In the genomic region with DNA sequence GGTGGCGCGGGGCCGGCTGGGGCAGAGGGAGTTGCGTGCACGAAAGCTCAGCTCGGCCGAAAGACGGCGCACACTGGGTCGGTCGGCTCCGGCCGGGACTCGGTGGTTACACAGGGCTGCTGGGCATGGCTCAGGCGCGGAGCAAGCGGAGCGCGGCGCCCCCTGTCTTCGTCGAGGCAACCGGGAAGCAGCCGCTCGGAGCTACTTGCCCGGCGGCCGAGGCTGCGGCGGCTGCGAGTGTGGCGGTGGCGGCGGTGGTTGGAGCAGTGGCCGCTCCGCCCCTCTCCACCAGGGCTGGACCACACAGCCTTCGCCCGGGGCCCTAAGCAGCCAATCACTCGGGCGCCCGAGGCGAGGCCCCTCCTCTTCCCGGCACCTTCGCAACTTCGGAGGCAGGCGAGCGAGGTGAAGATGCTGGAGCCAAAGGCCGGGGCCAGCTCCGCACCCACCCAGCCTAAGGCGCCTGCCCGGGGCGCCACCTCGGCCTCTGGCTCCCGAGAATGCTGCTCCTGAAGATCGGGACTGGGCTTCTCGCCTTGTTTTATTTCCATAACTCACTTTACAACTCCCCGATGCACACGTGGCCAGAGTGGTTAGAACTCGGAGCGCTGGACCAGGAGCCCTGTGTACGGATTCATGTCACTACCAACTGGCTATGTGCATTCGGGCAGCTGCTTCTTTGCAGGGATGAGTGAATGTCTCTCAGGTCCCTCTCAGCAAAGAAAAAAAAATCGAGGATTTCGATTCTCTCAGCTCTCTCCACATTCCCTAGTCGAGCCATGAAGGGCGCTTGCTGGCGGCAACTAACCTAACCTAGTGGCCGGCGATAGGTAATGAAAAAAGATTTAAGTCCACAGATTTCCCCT, we compare ENCODE assay signal across 8 cellular contexts. TPM values are rescaled to one million over a fixed set of nuclear protein-coding genes. Genes with fewer than 3 reads are reported as not detected.
DNase-seq lines count a peak whose midpoint lies in the region; ATAC-seq and TF ChIP-seq lines count a peak whose summit lies in the region.

Gene TLL2 (minus strand): TSS at position 241 of the 866 bp plus-strand sequence. CDS start 241 bp downstream, outside the sequence.

- peak within 1 kb of the TSS; percentile 71 to 89 (median 80) for H3K4me3 Mint-ChIP-seq in naive thymus-derived CD8-positive, alpha-beta T cell

- TF ChIP-seq RAD21 in Ishikawa (IDR thresholded peaks at IDR 0.05; ENCODE audit: low read depth) = peak; percentile 46; the same call in 1 of the 2 replicates

- H2AFZ ChIP-seq in PC-9 = no peak within 1 kb of the TSS

- no TSS peak for BruUV-seq in PC-9 (replicated peaks; lab: Mats Ljungman, UMichigan)

- H3K4me1 ChIP-seq in PC-9 (replicated peaks; ENCODE audit: insufficient read depth) = no peaks in the 10 kb centered on the region

- POLR2A ChIA-PET in PC-9 (lab: Charles Lee; ENCODE audit: unreplicated experiment) = no interaction called here
- POLR2A ChIA-PET in naive thymus-derived CD8-positive, alpha-beta T cell (lab: Charles Lee) = interaction anchor here (0.6 to 0.7 kb wide), 2 partner anchors 21 to 608 kb away, joined by 3 to 6 read pairs; no protein-coding TSS in a partner anchor

- H3F3A ChIP-seq in PC-9 (ENCODE audit: insufficient read depth, low read depth) = no peaks in the 10 kb centered on the region; the same call in 1 of the 2 replicates

- H3K27ac ChIP-seq in PC-9 = no peak within 1 kb of the TSS

- peaks cover 16 to 24% (median 19%) of the 10 kb centered on the region in 4 donors for H3K4me1 Mint-ChIP-seq in naive thymus-derived CD8-positive, alpha-beta T cell

- peak within 1 kb of the TSS in 1 of 10 donors; percentile 10 for H3K27ac Mint-ChIP-seq in naive thymus-derived CD8-positive, alpha-beta T cell

- no peaks in the 10 kb centered on the region for H3K9me2 ChIP-seq in PC-9 (ENCODE audit: insufficient read depth)

- H3K4me2 ChIP-seq in PC-9 = peak within 1 kb of the TSS; percentile 72

- H3K27me3 ChIP-seq in PC-9 (ENCODE audit: insufficient read depth, low read depth) = no peaks in the 10 kb centered on the region

- H3K27me3 Mint-ChIP-seq in naive thymus-derived CD8-positive, alpha-beta T cell = peaks cover 19 to 39% (median 27%) of the 10 kb centered on the region in 5 donors

- no peaks in the 10 kb centered on the region for H3K36me3 ChIP-seq in PC-9 (ENCODE audit: low read depth)

- intact Hi-C loops in PC-9 (cut with micrococcal nuclease; ENCODE audit: unreplicated experiment) = no loop called here

- CTCF ChIA-PET in PC-9 (lab: Charles Lee) = no interaction called here

- no peaks in the 10 kb centered on the region for H3K79me2 ChIP-seq in PC-9 (ENCODE audit: low read depth)

- no peaks in the 10 kb centered on the region for H3K9me3 Mint-ChIP-seq in naive thymus-derived CD8-positive, alpha-beta T cell

- H3K36me3 Mint-ChIP-seq in naive thymus-derived CD8-positive, alpha-beta T cell = no peaks in the 10 kb centered on the region

- no peaks in the 10 kb centered on the region for H3K9me3 ChIP-seq in PC-9 (ENCODE audit: insufficient read depth, low read depth)

- H4K20me1 ChIP-seq in PC-9 (ENCODE audit: insufficient read depth) = no peaks in the 10 kb centered on the region

- DNase-seq in EH (ENCODE audit: low read depth) (peak; percentile 92), PC-9 (peak in 1 of 2 experiments; percentile 76), fibroblast of peridontal ligament (ENCODE audit: extremely low read depth) (peak; percentile 73), superior temporal gyrus (ENCODE audit: extremely low spot score) (peak; percentile 86)
- peak; percentile 15 to 31 for DNase-seq in activated T-helper 1 cell treated with anti-CD3 and anti-CD28 coated beads, Interleukin-2, amount 50 U/mL, for 16 hours (ENCODE audit: low read depth in 1 of 2, low spot score in 1 of 2)
- DNase-seq in naive thymus-derived CD8-positive, alpha-beta T cell = peak in 9 of 10 donors; percentile 7 to 50 (median 34)

- peak within 1 kb of the TSS; percentile 45; the same call in 1 of the 2 replicates for H3K4me3 ChIP-seq in PC-9

- ATAC-seq in GM21717 (IDR thresholded peaks at IDR 0.05; ENCODE audit: unreplicated experiment) = peak; percentile 69
- ATAC-seq in naive thymus-derived CD8-positive, alpha-beta T cell = peak; percentile 65 to 70

- peak; percentile 31; the same call in 1 of the 2 replicates for TF ChIP-seq EP300 in Ishikawa (IDR thresholded peaks at IDR 0.05; ENCODE audit: borderline replicate concordance)

- no peak for TF ChIP-seq CTCF in PC-9 (conservative IDR thresholded peaks at IDR 0.05)

TF ChIP-seq in Ishikawa, 13 proteins besides CTCF, POLR2A, EP300 and RAD21:
- TF ChIP-seq CREB1 (IDR thresholded peaks at IDR 0.05; ENCODE audit: low read depth) (no peak), FOXM1 (IDR thresholded peaks at IDR 0.05; ENCODE audit: borderline replicate concordance, low read depth) (no peak), TCF12 (IDR thresholded peaks at IDR 0.05; ENCODE audit: low read depth) (peak; percentile 70; the same call in 1 of the 2 replicates), REST (IDR thresholded peaks at IDR 0.05; ENCODE audit: low read depth) (no peak), USF1 (IDR thresholded peaks at IDR 0.05) (peak; percentile 23; the same call in 1 of the 2 replicates), EGR1 (IDR thresholded peaks at IDR 0.05) (no peak), ZBTB7A (IDR thresholded peaks at IDR 0.05; ENCODE audit: low read depth) (no peak), NFIC (IDR thresholded peaks at IDR 0.05) (no peak), YY1 (IDR thresholded peaks at IDR 0.05; ENCODE audit: low read depth) (0 out of 2 replicates have a peak, but pooled peaks have one; percentile 50), TAF1 (IDR thresholded peaks at IDR 0.05; ENCODE audit: low read depth) (peak; percentile 86), CEBPB (IDR thresholded peaks at IDR 0.05) (no peak), TEAD4 (IDR thresholded peaks at IDR 0.05) (peak; percentile 15; the same call in 1 of the 2 replicates)
- TF ChIP-seq, protein P1, sequence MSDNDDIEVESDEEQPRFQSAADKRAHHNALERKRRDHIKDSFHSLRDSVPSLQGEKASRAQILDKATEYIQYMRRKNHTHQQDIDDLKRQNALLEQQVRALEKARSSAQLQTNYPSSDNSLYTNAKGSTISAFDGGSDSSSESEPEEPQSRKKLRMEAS (IDR thresholded peaks at IDR 0.05) = peak; percentile 93

RNA-seq across cellular contexts. Expression of gene TLL2, which starts in this region (rescaled TPM):
- 0.15 TPM in 1 of 2 replicates, not detected in the other for total RNA-seq in PC-9 (2021)
- under 1 TPM; 0.13 to 0.14 TPM for total RNA-seq in naive thymus-derived CD8-positive, alpha-beta T cell
- not detected for polyA plus RNA-seq in naive thymus-derived CD8-positive, alpha-beta T cell

Comparison
In these comparisons a context has a peak if more than half of its experiments do, and no peak if none do; other contexts are left out.
1. Peak in DNase-seq and ATAC-seq in naive thymus-derived CD8-positive, alpha-beta T cell; RNA of the gene not detected or under 1 TPM.